Comparison of ENCODE assay signal across 14 cellular contexts in genomic region chr9:78011037-78011436, GRCh38. TPM values are rescaled to one million over a fixed set of nuclear protein-coding genes. Genes with fewer than 3 reads are reported as not detected.
A peak's percentile ranks its signal among the peaks of the same experiment; 100 is the strongest.
DNase-seq lines count a peak whose midpoint lies in the region; ATAC-seq, FAIRE-seq and TF ChIP-seq lines count a peak whose summit lies in the region.
"Had no signal": no experiment of that assay in that cellular context is flagged by ENCODE, and none has a peak within 500 bp of the region (broad histone marks: within the 10 kb centered on the region; RNA-seq: fewer than 3 reads in every experiment).

No MANE protein-coding gene starts in this region.

- peak; percentile 93 for FAIRE-seq in H54 (lab: Jason Lieb, UNC)
- FAIRE-seq: pancreas had no signal

- H3K36me3 Mint-ChIP-seq in CD14-positive monocyte, result peaks cover 0 to 7% of the 10 kb centered on the region in 2 donors

- peak overlapping the region in 1 of 2 donors; percentile 15 for H3K4me3 ChIP-seq in ascending aorta
- H3K4me3 ChIP-seq in lower lobe of right lung, result no peak overlapping the region
- H3K4me3 ChIP-seq: MG63, pancreas had no signal

- DNase-seq in CD14-positive monocyte (ENCODE audit: low spot score) (no peak), H54 (ENCODE audit: insufficient read length, low spot score) (no peak), ascending aorta (ENCODE audit: low spot score in 2 of 2) (no peak), lower lobe of right lung (no peak), occipital lobe (lab: John Stamatoyannopoulos, UW) (no peak), glomerular visceral epithelial cell (ENCODE audit: extremely low spot score) (no peak)
- DNase-seq: activated gamma-delta T cell treated with Interleukin-2 at 50 U/mL for 16 hours; MG63; NCI-H524 treated with DMSO at 0.1 percent for 48 hours; pancreas; stimulated activated CD4-positive, alpha-beta T cell treated with anti-CD3 and anti-CD28 coated beads, Interleukin-2, amount 100 ng/mL, for 24 hours had no signal

- H3K9me3 ChIP-seq in ascending aorta (no peaks in the 10 kb centered on the region), lower lobe of right lung (no peaks in the 10 kb centered on the region)
- H3K9me3 ChIP-seq: MG63, pancreas had no signal

- H3K27ac ChIP-seq in ascending aorta (peak overlapping the region; percentile 11 to 19), lower lobe of right lung (peak overlapping the region; percentile 27)
- H3K27ac ChIP-seq: C4-2B, pancreas had no signal

- ATAC-seq in lower lobe of right lung, result peak; percentile 40 to 52
- no peak for ATAC-seq in HG03457 (IDR thresholded peaks at IDR 0.05; ENCODE audit: unreplicated experiment)
- no peak for ATAC-seq in HG02610 (IDR thresholded peaks at IDR 0.05; ENCODE audit: unreplicated experiment)

- intact Hi-C loops in CD14-positive monocyte (cut with micrococcal nuclease) (no loop called here), ascending aorta (cut with DNase I) (no loop called here), lower lobe of right lung (cut with DNase I) (no loop called here)

- no peak for TF ChIP-seq POLR2A in H54 (IDR thresholded peaks at IDR 0.05; ENCODE audit: low read depth, low read length)

- peaks cover 77% of the 10 kb centered on the region for H3K4me1 Mint-ChIP-seq in CD14-positive monocyte

- peak overlapping the region; percentile 35 to 82 for H3K4me3 Mint-ChIP-seq in CD14-positive monocyte

- H3K36me3 ChIP-seq in ascending aorta (no peaks in the 10 kb centered on the region), lower lobe of right lung (no peaks in the 10 kb centered on the region)
- H3K36me3 ChIP-seq: MG63, pancreas had no signal

- no peaks in the 10 kb centered on the region for H3K27me3 Mint-ChIP-seq in CD14-positive monocyte (ENCODE audit: low read depth in 3 of 3)

- TF ChIP-seq CTCF in CD14-positive monocyte (IDR thresholded peaks at IDR 0.05), result no peak
- no peak for TF ChIP-seq CTCF in ascending aorta (IDR thresholded peaks at IDR 0.05)
- no peak for TF ChIP-seq CTCF in lower lobe of right lung (IDR thresholded peaks at IDR 0.05)

- peaks cover 0 to 27% of the 10 kb centered on the region in 2 donors for H3K4me1 ChIP-seq in ascending aorta
- peaks cover 51% of the 10 kb centered on the region for H3K4me1 ChIP-seq in lower lobe of right lung

- no peaks in the 10 kb centered on the region for H3K9me3 Mint-ChIP-seq in CD14-positive monocyte

- peak overlapping the region; percentile 37 to 81 (median 72) for H3K27ac Mint-ChIP-seq in CD14-positive monocyte

- H3K27me3 ChIP-seq in ascending aorta (no peaks in the 10 kb centered on the region), lower lobe of right lung (ENCODE audit: low read depth) (no peaks in the 10 kb centered on the region)
- H3K27me3 ChIP-seq: MG63, pancreas had no signal

RNA-seq across cellular contexts. Expression of gene GNAQ, which starts 20.6 kb away (rescaled TPM):
- 1 to 10 TPM; 8.3 to 9.6 TPM for polyA plus RNA-seq in CD14-positive monocyte
- total RNA-seq in ascending aorta, result 29.2 TPM
- total RNA-seq in lower lobe of right lung, result 130 TPM
- 169 TPM for total RNA-seq in occipital lobe

Comparison
In these comparisons a context has a peak if more than half of its experiments do, and no peak if none do; other contexts are left out.
1. ATAC-seq: peak in lower lobe of right lung (2 of 2); none in HG03457 (single experiment) and HG02610 (single experiment).